10 cellular contexts compared by ENCODE assay signal in genomic region chr18:14531659-14532058, GRCh38. TPM values are rescaled to one million over a fixed set of nuclear protein-coding genes. Genes with fewer than 3 reads are reported as not detected.
"Had no signal": no experiment of that assay in that cellular context is flagged by ENCODE, and none has a peak within 500 bp of the region (broad histone marks: within the 10 kb centered on the region; RNA-seq: fewer than 3 reads in every experiment).

No MANE protein-coding gene starts in this region.

RNA-seq across cellular contexts. Expression of gene POTEC, which starts 11.7 kb away (rescaled TPM):
- total RNA-seq: activated naive CD4-positive, alpha-beta T cell treated with anti-CD3 and anti-CD28 coated beads, Interleukin-2, amount 50 U/mL, for 72 hours; activated T-cell treated with anti-CD3 and anti-CD28 coated beads, Interleukin-2, amount 50 U/mL, for 72 hours; cardiac muscle cell; left ventricle myocardium inferior; lung; mesenteric fat pad; mucosa of descending colon; right lobe of liver; skeletal muscle tissue; urinary bladder had no signal
- polyA plus RNA-seq: cardiac muscle cell, lung, urinary bladder had no signal
